11 cellular contexts compared by ENCODE assay signal in genomic region chr1:223717695-223718363, GRCh38. TPM values are rescaled to one million over a fixed set of nuclear protein-coding genes. Genes with fewer than 3 reads are reported as not detected.
A peak's percentile ranks its signal among the peaks of the same experiment; 100 is the strongest.
DNase-seq lines count a peak whose midpoint lies in the region; ATAC-seq, FAIRE-seq and TF ChIP-seq lines count a peak whose summit lies in the region.
"Had no signal": no experiment of that assay in that cellular context is flagged by ENCODE, and none has a peak within 500 bp of the region (broad histone marks: within the 10 kb centered on the region; RNA-seq: fewer than 3 reads in every experiment).

No MANE protein-coding gene starts in this region.

- H3K9me3 ChIP-seq in endothelial cell of umbilical vein (replicated peaks; ENCODE audit: control insufficient read depth, insufficient read depth, low read length), result no peaks in the 10 kb centered on the region
- H3K9me3 ChIP-seq: ovary had no signal

- peaks cover 55% of the 10 kb centered on the region for H3K36me3 Mint-ChIP-seq in activated CD4-positive, alpha-beta T cell treated with anti-CD3 and anti-CD28 coated beads, Interleukin-2, amount 10 ng/mL, durations not matched to agents 24 days and 14 days (ENCODE audit: low read depth)
- peaks cover 2% of the 10 kb centered on the region for H3K36me3 Mint-ChIP-seq in progenitor cell of endocrine pancreas (ENCODE audit: insufficient read depth)

- intact Hi-C loops in activated CD4-positive, alpha-beta T cell treated with anti-CD3 and anti-CD28 coated beads, Interleukin-2, amount 10 ng/mL, durations not matched to agents 24 days and 14 days (cut with micrococcal nuclease), result loop anchor here (2.0 to 10.0 kb wide), 3 partner anchors 15 to 1003 kb away; partner anchors contain the start of genes AIDA and BROX
- intact Hi-C loops in endothelial cell of umbilical vein (cut with micrococcal nuclease), result no loop called here

- H3K4me3 Mint-ChIP-seq in activated CD4-positive, alpha-beta T cell treated with anti-CD3 and anti-CD28 coated beads, Interleukin-2, amount 10 ng/mL, durations not matched to agents 24 days and 14 days, result peak overlapping the region; percentile 76
- no peak overlapping the region for H3K4me3 Mint-ChIP-seq in progenitor cell of endocrine pancreas (ENCODE audit: low read depth)

- FAIRE-seq in endothelial cell of umbilical vein (lab: Jason Lieb, UNC), result peak; percentile 33
- FAIRE-seq: GM12878 had no signal

- TF ChIP-seq POLR2A in endothelial cell of umbilical vein (IDR thresholded peaks at IDR 0.05; ENCODE audit: low read depth, low read length), result peak; percentile 3

- no peaks in the 10 kb centered on the region for H3K27me3 Mint-ChIP-seq in activated CD4-positive, alpha-beta T cell treated with anti-CD3 and anti-CD28 coated beads, Interleukin-2, amount 10 ng/mL, durations not matched to agents 24 days and 14 days
- H3K27me3 Mint-ChIP-seq in progenitor cell of endocrine pancreas, result peaks cover 73% of the 10 kb centered on the region

- no peaks in the 10 kb centered on the region for H3K27me3 ChIP-seq in endothelial cell of umbilical vein (ENCODE audit: control insufficient read depth in 2 of 2, insufficient read depth in 2 of 2, low read length in 2 of 2)
- H3K27me3 ChIP-seq: ovary had no signal

- no peak overlapping the region for H2AFZ ChIP-seq in endothelial cell of umbilical vein (ENCODE audit: low read depth, low read length)

- dilution Hi-C loops in endothelial cell of umbilical vein (cut with MboI; ENCODE audit: extremely low pct_ligation_motif_present, low sequenced_read_pairs), result no loop called here

- no peak for TF ChIP-seq CTCF in endothelial cell of umbilical vein (IDR thresholded peaks at IDR 0.05; ENCODE audit: extremely low read depth in 1 of 2, insufficient read depth in 1 of 2, low read depth in 1 of 2, low read length in 2 of 2)
- no peak for TF ChIP-seq CTCF in progenitor cell of endocrine pancreas (IDR thresholded peaks at IDR 0.05; ENCODE audit: unreplicated experiment)

- no peaks in the 10 kb centered on the region for H3K9me3 Mint-ChIP-seq in activated CD4-positive, alpha-beta T cell treated with anti-CD3 and anti-CD28 coated beads, Interleukin-2, amount 10 ng/mL, durations not matched to agents 24 days and 14 days
- no peaks in the 10 kb centered on the region for H3K9me3 Mint-ChIP-seq in progenitor cell of endocrine pancreas (ENCODE audit: low read depth)

- H3K4me1 ChIP-seq in endothelial cell of umbilical vein (ENCODE audit: control insufficient read depth, extremely low read depth, insufficient read depth, low read length), result peaks cover 61% of the 10 kb centered on the region

- peak; percentile 69 for DNase-seq in activated CD4-positive, alpha-beta T cell treated with anti-CD3 and anti-CD28 coated beads, Interleukin-2, amount 10 ng/mL, durations not matched to agents 24 days and 14 days
- DNase-seq in activated CD4-positive, alpha-beta T cell treated with anti-CD3 and anti-CD28 coated beads, Interleukin-2, amount 50 U/mL, for 1 hour, result no peak
- DNase-seq in SKM-1 treated with dmso at 0.1 percent for 144 hours (lab: John Stamatoyannopoulos, UW; ENCODE audit: unreplicated experiment), result peak; percentile 96
- DNase-seq in endothelial cell of umbilical vein (ENCODE audit: low read depth, low spot score), result no peak
- DNase-seq in stimulated activated naive CD8-positive, alpha-beta T cell treated with anti-CD3 and anti-CD28 coated beads, Interleukin-15, Interleukin-2, amounts not matched to agents 100 U/mL and 50 U/mL, for 24 hours, result no peak
- DNase-seq in progenitor cell of endocrine pancreas (ENCODE audit: low spot score, unreplicated experiment), result no peak
- DNase-seq: ACHN, ovary had no signal

- ATAC-seq in stimulated activated naive CD8-positive, alpha-beta T cell treated with anti-CD3 and anti-CD28 coated beads, Interleukin-15, Interleukin-2, amounts not matched to agents 100 U/mL and 50 U/mL, for 24 hours, result peak; percentile 67
- ATAC-seq in GM21528 (IDR thresholded peaks at IDR 0.05; ENCODE audit: low FRiP score, unreplicated experiment), result no peak
- ATAC-seq in HG03439 (IDR thresholded peaks at IDR 0.05; ENCODE audit: unreplicated experiment), result no peak
- ATAC-seq: GM12878 had no signal

- H3K9ac ChIP-seq in endothelial cell of umbilical vein (replicated peaks; ENCODE audit: extremely low read depth, insufficient read depth, low read length), result no peak overlapping the region

- peaks cover 77% of the 10 kb centered on the region for H3K4me1 Mint-ChIP-seq in activated CD4-positive, alpha-beta T cell treated with anti-CD3 and anti-CD28 coated beads, Interleukin-2, amount 10 ng/mL, durations not matched to agents 24 days and 14 days
- peaks cover 34% of the 10 kb centered on the region for H3K4me1 Mint-ChIP-seq in progenitor cell of endocrine pancreas (ENCODE audit: low read depth)

- H3K4me3 ChIP-seq in endothelial cell of umbilical vein (replicated peaks in 1 of 3; ENCODE audit: insufficient read depth in 1 of 3, low read depth in 1 of 3, low read length in 3 of 3), result no peak overlapping the region
- H3K4me3 ChIP-seq: GM12878, ovary had no signal

- H3K4me2 ChIP-seq in endothelial cell of umbilical vein (ENCODE audit: insufficient read depth, low read length), result no peak overlapping the region

- no peak overlapping the region for H3K27ac ChIP-seq in endothelial cell of umbilical vein (ENCODE audit: insufficient read depth, low read depth, low read length)
- H3K27ac ChIP-seq: ovary had no signal

- H3K79me2 ChIP-seq in endothelial cell of umbilical vein (ENCODE audit: control insufficient read depth, insufficient read depth, low read length), result peaks cover 98% of the 10 kb centered on the region

- H3K27ac Mint-ChIP-seq in activated CD4-positive, alpha-beta T cell treated with anti-CD3 and anti-CD28 coated beads, Interleukin-2, amount 10 ng/mL, durations not matched to agents 24 days and 14 days, result peak overlapping the region; percentile 89
- no peak overlapping the region for H3K27ac Mint-ChIP-seq in progenitor cell of endocrine pancreas

- CTCF ChIA-PET in endothelial cell of umbilical vein (lab: Charles Lee), result interaction anchor here (0.5 to 2.9 kb wide), 14 partner anchors 9 to 1205 kb away, joined by 3 to 13 read pairs (median 4); no protein-coding TSS in a partner anchor

- POLR2A ChIA-PET in endothelial cell of umbilical vein (lab: Charles Lee), result no interaction called here

- no peaks in the 10 kb centered on the region for H4K20me1 ChIP-seq in endothelial cell of umbilical vein (replicated peaks; ENCODE audit: control insufficient read depth, extremely low read depth, insufficient read depth, low read length)

- peaks cover 22 to 27% of the 10 kb centered on the region in 2 experiments for H3K36me3 ChIP-seq in endothelial cell of umbilical vein (ENCODE audit: control insufficient read depth in 2 of 2, extremely low read depth in 1 of 2, insufficient read depth in 2 of 2, low read length in 2 of 2)
- H3K36me3 ChIP-seq: ovary had no signal

- no TSS peak for BruUV-seq in endothelial cell of umbilical vein (replicated peaks; lab: Mats Ljungman, UMichigan)

- no peaks in the 10 kb centered on the region for H3K9me1 ChIP-seq in endothelial cell of umbilical vein (replicated peaks; ENCODE audit: control insufficient read depth, extremely low read depth, insufficient read depth, low read length)

TF ChIP-seq in endothelial cell of umbilical vein, 7 proteins besides CTCF, POLR2A, EP300 and RAD21:
- TF ChIP-seq FOS (IDR thresholded peaks at IDR 0.05; ENCODE audit: borderline replicate concordance, insufficient read depth, low read length) (peak; percentile 49), GATA2 (IDR thresholded peaks at IDR 0.05; ENCODE audit: insufficient read depth, insufficient read length, low read depth, low read length) (no peak)

RNA-seq across cellular contexts. Expression of gene CAPN2, which starts 5.5 kb away (rescaled TPM):
- 69.6 and 73.1 TPM in 2 replicates for total RNA-seq in activated CD4-positive, alpha-beta T cell treated with anti-CD3 and anti-CD28 coated beads, Interleukin-2, amount 10 ng/mL, durations not matched to agents 24 days and 14 days
- 316 and 420 TPM in 2 replicates for total RNA-seq in endothelial cell of umbilical vein
- polyA plus RNA-seq in endothelial cell of umbilical vein, result 82.0 and 110 TPM in 2 replicates
- 160 and 168 TPM in 2 replicates for polyA plus RNA-seq in endothelial cell of umbilical vein (2011; cell fraction: cytosol; rRNA removed)
- 332 and 370 TPM in 2 replicates for polyA plus RNA-seq in endothelial cell of umbilical vein (2011; cell fraction: nucleus; rRNA removed)
- 262 and 405 TPM in 2 replicates for polyA plus RNA-seq in endothelial cell of umbilical vein (2012)
- 205 and 211 TPM in 2 replicates for polyA minus RNA-seq in endothelial cell of umbilical vein
- polyA minus RNA-seq in endothelial cell of umbilical vein (2011; cell fraction: cytosol; rRNA and poly(A)+ RNA removed), result 44.4 TPM
- polyA minus RNA-seq in endothelial cell of umbilical vein (2011; cell fraction: nucleus; rRNA and poly(A)+ RNA removed), result 100 and 114 TPM in 2 replicates
- total RNA-seq in progenitor cell of endocrine pancreas, result 20.3 and 33.8 TPM in 2 replicates

RNA-seq across cellular contexts. Expression of gene CAPN8, which starts 52.3 kb away (rescaled TPM):
- not detected in 2 replicates for total RNA-seq in activated CD4-positive, alpha-beta T cell treated with anti-CD3 and anti-CD28 coated beads, Interleukin-2, amount 10 ng/mL, durations not matched to agents 24 days and 14 days
- total RNA-seq in endothelial cell of umbilical vein (not detected in 2 replicates), progenitor cell of endocrine pancreas (1.3 and 2.2 TPM in 2 replicates)
- polyA plus RNA-seq in endothelial cell of umbilical vein, result not detected in 2 replicates
- polyA plus RNA-seq in endothelial cell of umbilical vein (2011; cell fraction: cytosol; rRNA removed), result not detected in 2 replicates
- 0.07 and 0.25 TPM in 2 replicates for polyA plus RNA-seq in endothelial cell of umbilical vein (2011; cell fraction: nucleus; rRNA removed)
- polyA plus RNA-seq in endothelial cell of umbilical vein (2012), result not detected in 2 replicates
- not detected in 2 replicates for polyA minus RNA-seq in endothelial cell of umbilical vein
- not detected for polyA minus RNA-seq in endothelial cell of umbilical vein (2011; cell fraction: cytosol; rRNA and poly(A)+ RNA removed)
- polyA minus RNA-seq in endothelial cell of umbilical vein (2011; cell fraction: nucleus; rRNA and poly(A)+ RNA removed), result not detected in 2 replicates

Comparison
In these comparisons a context has a peak if more than half of its experiments do, and no peak if none do; other contexts are left out.
1. DNase-seq: peak in activated CD4-positive, alpha-beta T cell treated with anti-CD3 and anti-CD28 coated beads, Interleukin-2, amount 10 ng/mL, durations not matched to agents 24 days and 14 days (single experiment) and SKM-1 treated with dmso at 0.1 percent for 144 hours (single experiment); none in activated CD4-positive, alpha-beta T cell treated with anti-CD3 and anti-CD28 coated beads, Interleukin-2, amount 50 U/mL, for 1 hour (single experiment), endothelial cell of umbilical vein (single experiment), stimulated activated naive CD8-positive, alpha-beta T cell treated with anti-CD3 and anti-CD28 coated beads, Interleukin-15, Interleukin-2, amounts not matched to agents 100 U/mL and 50 U/mL, for 24 hours (single experiment) and progenitor cell of endocrine pancreas (single experiment).